33 cellular contexts compared by ENCODE assay signal in the genomic region with DNA sequence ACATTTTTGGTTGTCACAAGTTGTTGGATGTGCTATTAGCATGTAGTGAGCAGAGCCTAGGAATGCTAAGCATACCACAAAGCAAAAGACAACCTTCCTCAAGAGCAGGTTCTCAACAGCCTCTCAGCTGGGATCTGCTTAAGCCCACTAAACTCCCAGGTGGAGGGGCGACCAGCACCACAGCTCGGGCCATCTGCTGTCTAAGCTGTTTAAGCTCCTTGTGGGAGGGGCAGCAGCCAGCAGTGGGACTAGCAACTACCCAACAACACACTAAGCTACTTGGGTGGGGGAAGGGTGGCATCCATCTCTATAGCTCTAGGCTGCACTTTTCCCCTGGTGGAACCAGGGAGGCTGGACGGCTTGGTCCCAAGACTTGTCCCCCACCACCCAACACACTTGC.
"Had no signal": no experiment of that assay in that cellular context is flagged by ENCODE, and none has a peak within 500 bp of the region (broad histone marks: within the 10 kb centered on the region; RNA-seq: fewer than 3 reads in every experiment).

No MANE protein-coding gene starts in this region.

- H3K27me3 Mint-ChIP-seq: activated CD4-positive, alpha-beta memory T cell treated with anti-CD3 and anti-CD28 coated beads for 36 hours; activated naive CD4-positive, alpha-beta T cell treated with anti-CD3 and anti-CD28 coated beads, Interleukin-2, amount 10 ng/mL, durations not matched to agents 7 days and 5 days; activated naive CD8-positive, alpha-beta T cell; activated naive CD8-positive, alpha-beta T cell treated with anti-CD3 and anti-CD28 coated beads, Interleukin-2, amount 50 U/mL, for 24 hours had no signal

- H3K4me3 Mint-ChIP-seq: activated CD4-positive, alpha-beta memory T cell treated with anti-CD3 and anti-CD28 coated beads for 36 hours; activated naive CD4-positive, alpha-beta T cell treated with anti-CD3 and anti-CD28 coated beads, Interleukin-2, amount 10 ng/mL, durations not matched to agents 7 days and 5 days; activated naive CD8-positive, alpha-beta T cell; activated naive CD8-positive, alpha-beta T cell treated with anti-CD3 and anti-CD28 coated beads, Interleukin-2, amount 50 U/mL, for 24 hours; activated T-cell treated with anti-CD3 and anti-CD28 coated beads, Interleukin-2, amount 50 U/mL, for 4 hours; activated T-helper 1 cell treated with anti-CD3 and anti-CD28 coated beads, Interleukin-12 subunit alpha, Interleukin-12 subunit beta, Interleukin-2, Interleukin-4 antibody, amounts not matched to agents 30 ng/mL and 10 ng/mL and 1 ng/mL, durations not matched to agents 14 hours and 24 hours and 36 hours; brain; T-helper 1 cell treated with Interleukin-12 subunit alpha and Interleukin-12 subunit beta and Interleukin-4 antibody, amounts not matched to agents 30 μg/mL and 1 μg/mL, for 36 hours; T-helper 2 cell treated with Interferon-gamma antibody and Interleukin-4, amounts not matched to agents 5 μg/mL and 100 μg/mL, for 36 hours; WTC11 had no signal

- H3K27ac Mint-ChIP-seq: activated CD4-positive, alpha-beta memory T cell treated with anti-CD3 and anti-CD28 coated beads for 36 hours; activated naive CD4-positive, alpha-beta T cell treated with anti-CD3 and anti-CD28 coated beads, Interleukin-2, amount 10 ng/mL, durations not matched to agents 7 days and 5 days; activated naive CD8-positive, alpha-beta T cell; activated naive CD8-positive, alpha-beta T cell treated with anti-CD3 and anti-CD28 coated beads, Interleukin-2, amount 50 U/mL, for 24 hours; activated T-helper 1 cell treated with anti-CD3 and anti-CD28 coated beads, Interleukin-12 subunit alpha, Interleukin-12 subunit beta, Interleukin-2, Interleukin-4 antibody, amounts not matched to agents 30 ng/mL and 10 ng/mL and 1 ng/mL, durations not matched to agents 14 hours and 24 hours and 36 hours; brain; T-helper 1 cell treated with Interleukin-12 subunit alpha and Interleukin-12 subunit beta and Interleukin-4 antibody, amounts not matched to agents 30 μg/mL and 1 μg/mL, for 36 hours; T-helper 2 cell treated with Interferon-gamma antibody and Interleukin-4, amounts not matched to agents 5 μg/mL and 100 μg/mL, for 36 hours; WTC11 had no signal

- H3K27ac ChIP-seq: SJCRH30, SK-N-MC had no signal

- H3K4me1 Mint-ChIP-seq: activated naive CD4-positive, alpha-beta T cell treated with anti-CD3 and anti-CD28 coated beads, Interleukin-2, amount 10 ng/mL, durations not matched to agents 7 days and 5 days; activated naive CD8-positive, alpha-beta T cell treated with anti-CD3 and anti-CD28 coated beads, Interleukin-2, amount 50 U/mL, for 24 hours; brain; WTC11 had no signal

- FAIRE-seq: bronchial epithelial cell, TTC549 had no signal

- H3K27me3 ChIP-seq: SJCRH30 had no signal

- H3K4me3 ChIP-seq: SJCRH30, SK-N-MC had no signal

- H3K36me3 Mint-ChIP-seq: activated CD4-positive, alpha-beta memory T cell treated with anti-CD3 and anti-CD28 coated beads for 36 hours; activated naive CD4-positive, alpha-beta T cell treated with anti-CD3 and anti-CD28 coated beads, Interleukin-2, amount 10 ng/mL, durations not matched to agents 7 days and 5 days; activated naive CD8-positive, alpha-beta T cell; brain had no signal

- ATAC-seq: activated CD4-positive, CD25-positive, alpha-beta regulatory T cell treated with anti-CD3 and anti-CD28 coated beads, Interleukin-2, amount 50 U/mL, for 24 hours; activated naive CD8-positive, alpha-beta T cell treated with anti-CD3 and anti-CD28 coated beads, Interleukin-2, amount 50 U/mL, for 24 hours; activated T-cell treated with anti-CD3 and anti-CD28 coated beads, Interleukin-2, amount 50 U/mL, for 4 hours; Panc1; WTC11 had no signal

- H3K36me3 ChIP-seq: SJCRH30 had no signal

- DNase-seq: activated CD4-positive, alpha-beta memory T cell treated with anti-CD3 and anti-CD28 coated beads for 36 hours; activated CD4-positive, alpha-beta T cell treated with anti-CD3 and anti-CD28 coated beads for 4 hours; activated CD4-positive, alpha-beta T cell treated with anti-CD3 and anti-CD28 coated beads, Interleukin-2, amount 50 U/mL, for 1 hour; activated CD8-positive, alpha-beta memory T cell treated with anti-CD3 and anti-CD28 coated beads, Interleukin-2, amount 50 U/mL, for 4 hours; activated gamma-delta T cell treated with Interleukin-2 at 50 U/mL for 16 hours; activated naive CD4-positive, alpha-beta T cell treated with anti-CD3 and anti-CD28 coated beads, Interleukin-2, amount 10 ng/mL, durations not matched to agents 7 days and 5 days; activated naive CD8-positive, alpha-beta T cell treated with anti-CD3 and anti-CD28 coated beads, Interleukin-2, amount 50 U/mL, for 24 hours; activated T-cell treated with anti-CD3 and anti-CD28 coated beads for 4 hours; activated T-cell treated with anti-CD3 and anti-CD28 coated beads, Interleukin-2, amount 50 U/mL, for 4 hours; anterior cingulate cortex; caudate nucleus; cerebellar nuclear complex; Karpas-422; KBM-7; NCI-H1105; NCI-H1417 treated with DMSO at 0.1 percent for 48 hours; NCI-H1930; NCI-H345; NCI-H526 treated with DMSO at 0.1 percent for 48 hours; NCI-H774; SHP77; SJCRH30 had no signal

- H3K4me1 ChIP-seq: SJCRH30 had no signal
